ENCODE assay signal across 9 cellular contexts in the genomic region with DNA sequence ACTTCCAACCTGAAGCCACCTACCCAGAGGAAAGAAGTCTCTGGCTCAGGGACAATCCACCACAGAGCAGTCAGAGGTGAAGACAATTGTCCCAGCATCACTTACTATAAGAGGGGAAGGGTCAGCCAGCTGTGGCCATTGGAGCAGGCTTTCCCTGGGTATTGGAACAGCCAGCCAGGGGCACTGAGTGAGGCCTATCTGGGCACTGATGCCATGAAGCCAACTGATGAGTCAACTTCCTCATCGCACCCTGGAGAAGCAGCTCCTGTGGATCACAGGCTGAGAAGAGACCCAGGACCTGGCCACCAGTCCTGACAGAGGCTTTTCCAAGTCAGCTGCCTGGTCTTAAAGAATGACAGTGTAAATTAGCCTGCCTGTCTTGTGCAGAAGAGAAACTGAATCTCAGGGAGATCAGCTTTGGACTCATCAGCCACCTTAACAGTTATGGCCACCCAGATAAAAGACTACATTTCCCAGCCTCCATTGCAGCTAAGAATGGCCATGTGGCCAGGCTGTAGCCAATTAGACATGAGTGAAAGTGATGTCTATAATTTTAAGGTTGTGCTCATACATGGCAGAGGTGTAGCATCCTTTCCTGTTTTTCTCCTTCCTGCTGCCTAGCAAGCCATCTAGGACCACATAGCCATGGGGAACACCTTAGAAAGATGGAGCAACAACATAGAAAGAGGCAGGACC. TPM values are rescaled to one million over a fixed set of nuclear protein-coding genes. Genes with fewer than 3 reads are reported as not detected.
DNase-seq lines count a peak whose midpoint lies in the region; ATAC-seq and TF ChIP-seq lines count a peak whose summit lies in the region.
"Had no signal": no experiment of that assay in that cellular context is flagged by ENCODE, and none has a peak within 500 bp of the region (broad histone marks: within the 10 kb centered on the region; RNA-seq: fewer than 3 reads in every experiment).

No MANE protein-coding gene starts in this region.

- 93 to 100% methylated on average over 1 of the region's 1 CpG for WGBS in endodermal cell (ENCODE audit: insufficient coverage in 1 of 2, insufficient read length in 1 of 2), 2 experiments

- peaks cover 4% of the 10 kb centered on the region for H3K4me1 Mint-ChIP-seq in endodermal cell
- H3K4me1 Mint-ChIP-seq in stimulated activated effector memory CD8-positive, alpha-beta T cell treated with anti-CD3 and anti-CD28 coated beads, Interleukin-12 subunit alpha, Interleukin-12 subunit beta, amount 100 ng/mL, for 72 hours: no peaks in the 10 kb centered on the region

- no peaks in the 10 kb centered on the region for H3K36me3 Mint-ChIP-seq in endodermal cell (ENCODE audit: low read depth)
- no peaks in the 10 kb centered on the region for H3K36me3 Mint-ChIP-seq in stimulated activated effector memory CD8-positive, alpha-beta T cell treated with anti-CD3 and anti-CD28 coated beads, Interleukin-12 subunit alpha, Interleukin-12 subunit beta, amount 100 ng/mL, for 72 hours

- DNase-seq in Right ventricle myocardium superior: no peak
- no peak for DNase-seq in left ventricle myocardium inferior
- peak; percentile 38 for DNase-seq in M059J (ENCODE audit: low read depth)
- peak; percentile 58 for DNase-seq in endodermal cell
- peak in 1 of 2 donors; percentile 45 for DNase-seq in stimulated activated effector memory CD8-positive, alpha-beta T cell treated with anti-CD3 and anti-CD28 coated beads, Interleukin-12 subunit alpha, Interleukin-12 subunit beta, amount 100 ng/mL, for 72 hours (ENCODE audit: low spot score in 2 of 2)
- no peak for DNase-seq in C1 segment of cervical spinal cord (lab: John Stamatoyannopoulos, UW)
- no peak for DNase-seq in NK-92 treated with Interleukin-12 subunit alpha and Interleukin-12 subunit beta, amount 100 ng/mL, for 24 hours (lab: John Stamatoyannopoulos, UW)
- DNase-seq in activated CD4-positive, alpha-beta T cell treated with anti-CD3 and anti-CD28 coated beads, Interleukin-2, amount 50 U/mL, for 48 hours: no peak
- DNase-seq: PC-9 had no signal

- TF ChIP-seq CTCF in left ventricle myocardium inferior (IDR thresholded peaks at IDR 0.05; ENCODE audit: borderline replicate concordance) (no peak), endodermal cell (conservative IDR thresholded peaks at IDR 0.05) (no peak)

- H3K4me1 ChIP-seq in left ventricle myocardium inferior (peaks cover 22% of the 10 kb centered on the region), endodermal cell (ENCODE audit: control insufficient read depth, insufficient read depth, low read length) (no peaks in the 10 kb centered on the region)

- peak; percentile 63 for ATAC-seq in Right ventricle myocardium superior (ENCODE audit: poor library complexity)
- ATAC-seq in stimulated activated effector memory CD8-positive, alpha-beta T cell treated with anti-CD3 and anti-CD28 coated beads, Interleukin-12 subunit alpha, Interleukin-12 subunit beta, amount 100 ng/mL, for 72 hours: peak; percentile 48

- H3K4me3 ChIP-seq in left ventricle myocardium inferior (no peak overlapping the region), endodermal cell (ENCODE audit: low read length) (no peak overlapping the region)
- H3K4me3 ChIP-seq: PC-9 had no signal

- H3K27ac Mint-ChIP-seq in endodermal cell: no peak overlapping the region
- H3K27ac Mint-ChIP-seq in stimulated activated effector memory CD8-positive, alpha-beta T cell treated with anti-CD3 and anti-CD28 coated beads, Interleukin-12 subunit alpha, Interleukin-12 subunit beta, amount 100 ng/mL, for 72 hours: no peak overlapping the region

- H3K9me3 ChIP-seq in left ventricle myocardium inferior (replicated peaks): no peaks in the 10 kb centered on the region
- H3K9me3 ChIP-seq in endodermal cell (ENCODE audit: control insufficient read depth, low read length): no peaks in the 10 kb centered on the region

- H3K36me3 ChIP-seq in left ventricle myocardium inferior: peaks cover 8% of the 10 kb centered on the region
- no peaks in the 10 kb centered on the region for H3K36me3 ChIP-seq in endodermal cell (ENCODE audit: control insufficient read depth, insufficient read depth, low read length)

- intact Hi-C loops in Right ventricle myocardium superior (cut with DNase I): no loop called here
- intact Hi-C loops in left ventricle myocardium inferior (cut with micrococcal nuclease): no loop called here

- H3K27me3 ChIP-seq in left ventricle myocardium inferior (ENCODE audit: low read depth): peaks cover 56% of the 10 kb centered on the region
- H3K27me3 ChIP-seq in endodermal cell (ENCODE audit: control insufficient read depth, insufficient read depth, low read length, poor library complexity, severe bottlenecking): no peaks in the 10 kb centered on the region

- peaks cover 7% of the 10 kb centered on the region for H3K27me3 Mint-ChIP-seq in endodermal cell (ENCODE audit: insufficient read depth)

- no peak overlapping the region for H3K9ac ChIP-seq in endodermal cell (ENCODE audit: extremely low read depth, low read length, poor library complexity, severe bottlenecking)

- H3K27ac ChIP-seq in left ventricle myocardium inferior (replicated peaks) (no peak overlapping the region), endodermal cell (ENCODE audit: low read depth, low read length) (no peak overlapping the region)
- H3K27ac ChIP-seq: PC-9 had no signal

- H3K4me3 Mint-ChIP-seq in endodermal cell: no peak overlapping the region
- no peak overlapping the region for H3K4me3 Mint-ChIP-seq in stimulated activated effector memory CD8-positive, alpha-beta T cell treated with anti-CD3 and anti-CD28 coated beads, Interleukin-12 subunit alpha, Interleukin-12 subunit beta, amount 100 ng/mL, for 72 hours

- no peaks in the 10 kb centered on the region for H3K9me3 Mint-ChIP-seq in endodermal cell
- no peaks in the 10 kb centered on the region for H3K9me3 Mint-ChIP-seq in stimulated activated effector memory CD8-positive, alpha-beta T cell treated with anti-CD3 and anti-CD28 coated beads, Interleukin-12 subunit alpha, Interleukin-12 subunit beta, amount 100 ng/mL, for 72 hours

RNA-seq across cellular contexts. Expression of a gene that starts 19.0 kb away (rescaled TPM):
- total RNA-seq in Right ventricle myocardium superior (3.1 TPM), left ventricle myocardium inferior (2.9 TPM), endodermal cell (1 to 10 TPM in 1 of 2 donors, under 1 TPM in 1; 0.95 to 1.6 TPM)
- 0.02 and 0.17 TPM in 2 replicates for total RNA-seq in M059J (2014; rRNA removed; shearing (Covaris generic))
- 3.1 TPM for polyA plus RNA-seq in endodermal cell (2013, experiment 1 of 2)
- polyA plus RNA-seq in endodermal cell (2013, experiment 2 of 2): 3.4 TPM
- total RNA-seq: PC-9 had no signal

Comparison
In these comparisons a context has a peak if more than half of its experiments do, and no peak if none do; other contexts are left out.
1. DNase-seq: peak in M059J (single experiment) and endodermal cell (single experiment); none in Right ventricle myocardium superior (single experiment), left ventricle myocardium inferior (single experiment), C1 segment of cervical spinal cord (0 of 14), NK-92 treated with Interleukin-12 subunit alpha and Interleukin-12 subunit beta, amount 100 ng/mL, for 24 hours (single experiment) and activated CD4-positive, alpha-beta T cell treated with anti-CD3 and anti-CD28 coated beads, Interleukin-2, amount 50 U/mL, for 48 hours (0 of 2).